ENCODE assay signal across 33 cellular contexts in genomic region chr7:83749495-83749894, GRCh38.
"Had no signal": no experiment of that assay in that cellular context is flagged by ENCODE, and none has a peak within 500 bp of the region (broad histone marks: within the 10 kb centered on the region; RNA-seq: fewer than 3 reads in every experiment).

No MANE protein-coding gene starts in this region.

- H3K9me3 Mint-ChIP-seq: activated CD4-positive, alpha-beta T cell treated with anti-CD3 and anti-CD28 coated beads, Interleukin-2, amount 10 ng/mL, durations not matched to agents 24 days and 14 days; activated naive CD4-positive, alpha-beta T cell treated with anti-CD3 and anti-CD28 coated beads, Interleukin-2, amount 50 U/mL, for 24 hours had no signal

- FAIRE-seq: colon had no signal

- H3K4me1 Mint-ChIP-seq: activated CD4-positive, alpha-beta T cell treated with anti-CD3 and anti-CD28 coated beads for 36 hours; activated CD4-positive, alpha-beta T cell treated with anti-CD3 and anti-CD28 coated beads, Interleukin-2, amount 10 ng/mL, durations not matched to agents 24 days and 14 days; activated CD8-positive, alpha-beta memory T cell treated with anti-CD3 and anti-CD28 coated beads, Interleukin-2, amount 10 ng/mL, durations not matched to agents 7 days and 5 days; activated naive CD4-positive, alpha-beta T cell treated with anti-CD3 and anti-CD28 coated beads, Interleukin-2, amount 50 U/mL, for 24 hours; activated naive CD8-positive, alpha-beta T cell treated with anti-CD3 and anti-CD28 coated beads, Interleukin-2, amount 10 ng/mL, durations not matched to agents 7 days and 5 days; brain had no signal

- H3K27ac Mint-ChIP-seq: activated CD4-positive, alpha-beta memory T cell treated with anti-CD3 and anti-CD28 coated beads for 36 hours; activated CD4-positive, alpha-beta T cell treated with anti-CD3 and anti-CD28 coated beads for 36 hours; activated CD4-positive, alpha-beta T cell treated with anti-CD3 and anti-CD28 coated beads, Interleukin-2, amount 10 ng/mL, durations not matched to agents 24 days and 14 days; activated CD8-positive, alpha-beta memory T cell treated with anti-CD3 and anti-CD28 coated beads, Interleukin-2, amount 10 ng/mL, durations not matched to agents 7 days and 5 days; activated CD8-positive, alpha-beta T cell treated with anti-CD3 and anti-CD28 coated beads, Interleukin-2, amount 10 ng/mL, durations not matched to agents 7 days and 5 days; activated naive CD4-positive, alpha-beta T cell treated with anti-CD3 and anti-CD28 coated beads, Interleukin-2, amount 50 U/mL, for 24 hours; activated naive CD8-positive, alpha-beta T cell treated with anti-CD3 and anti-CD28 coated beads, Interleukin-2, amount 10 ng/mL, durations not matched to agents 7 days and 5 days; activated T-helper 1 cell treated with anti-CD3 and anti-CD28 coated beads, Interleukin-12 subunit alpha, Interleukin-12 subunit beta, Interleukin-2, Interleukin-4 antibody, amounts not matched to agents 30 ng/mL and 10 ng/mL and 1 ng/mL, durations not matched to agents 14 hours and 24 hours and 36 hours; activated T-helper 2 cell treated with anti-CD3 and anti-CD28 coated beads, Interferon-gamma antibody, Interleukin-2, Interleukin-4, amounts not matched to agents 10 μg/mL and 5 μg/mL and 100 μg/mL, durations not matched to agents 14 hours and 24 hours and 36 hours; brain; effector memory CD8-positive, alpha-beta T cell had no signal

- H3K4me1 ChIP-seq: ascending aorta, breast epithelium, esophagus muscularis mucosa, foreskin keratinocyte, gastrocnemius medialis had no signal

- ATAC-seq: activated CD4-positive, alpha-beta T cell treated with anti-CD3 and anti-CD28 coated beads for 36 hours; activated CD8-positive, alpha-beta memory T cell treated with anti-CD3 and anti-CD28 coated beads, Interleukin-2, amount 10 ng/mL, durations not matched to agents 7 days and 5 days; activated CD8-positive, alpha-beta T cell treated with anti-CD3 and anti-CD28 coated beads, Interleukin-2, amount 10 ng/mL, durations not matched to agents 7 days and 5 days; effector memory CD8-positive, alpha-beta T cell; foreskin keratinocyte; gastrocnemius medialis had no signal

- DNase-seq: activated CD4-positive, alpha-beta memory T cell treated with anti-CD3 and anti-CD28 coated beads for 36 hours; activated CD4-positive, alpha-beta T cell treated with anti-CD3 and anti-CD28 coated beads for 36 hours; activated CD4-positive, alpha-beta T cell treated with anti-CD3 and anti-CD28 coated beads, Interleukin-2, amount 10 ng/mL, durations not matched to agents 24 days and 14 days; activated CD4-positive, CD25-positive, alpha-beta regulatory T cell; activated CD4-positive, CD25-positive, alpha-beta regulatory T cell treated with anti-CD3 and anti-CD28 coated beads, Interleukin-2, amount 50 U/mL, for 72 hours; activated CD8-positive, alpha-beta memory T cell treated with anti-CD3 and anti-CD28 coated beads, Interleukin-2, amount 10 ng/mL, durations not matched to agents 7 days and 5 days; activated CD8-positive, alpha-beta memory T cell treated with anti-CD3 and anti-CD28 coated beads, Interleukin-2, amount 50 U/mL, for 4 hours; activated CD8-positive, alpha-beta T cell treated with anti-CD3 and anti-CD28 coated beads, Interleukin-2, amount 10 ng/mL, durations not matched to agents 7 days and 5 days; activated gamma-delta T cell treated with Interleukin-2 at 50 U/mL for 16 hours; activated naive CD4-positive, alpha-beta T cell treated with Interleukin-2 at 50 U/mL for 16 hours; activated naive CD8-positive, alpha-beta T cell treated with anti-CD3 and anti-CD28 coated beads, Interleukin-2, amount 10 ng/mL, durations not matched to agents 7 days and 5 days; activated T-cell treated with anti-CD3 and anti-CD28 coated beads, Interleukin-2, amount 50 U/mL, for 1 hour; activated T-cell treated with anti-CD3 and anti-CD28 coated beads, Interleukin-2, amount 50 U/mL, for 48 hours; central memory CD4-positive, alpha-beta T cell; cerebellar nuclear complex; cortex of kidney; dermis blood vessel endothelial cell; effector CD4-positive, alpha-beta T cell; effector memory CD8-positive, alpha-beta T cell; erythroblast; foreskin keratinocyte; gastrocnemius medialis; glutamatergic neuron; T-helper 2 cell had no signal

- H3K36me3 ChIP-seq: ascending aorta, breast epithelium, cardiac muscle cell, esophagus muscularis mucosa, gastrocnemius medialis had no signal

- H3K9me3 ChIP-seq: ascending aorta, esophagus muscularis mucosa, gastrocnemius medialis had no signal

- H3K36me3 Mint-ChIP-seq: activated CD4-positive, alpha-beta memory T cell treated with anti-CD3 and anti-CD28 coated beads for 36 hours; activated CD8-positive, alpha-beta memory T cell treated with anti-CD3 and anti-CD28 coated beads, Interleukin-2, amount 10 ng/mL, durations not matched to agents 7 days and 5 days; activated naive CD4-positive, alpha-beta T cell treated with anti-CD3 and anti-CD28 coated beads, Interleukin-2, amount 50 U/mL, for 24 hours; activated naive CD8-positive, alpha-beta T cell treated with anti-CD3 and anti-CD28 coated beads, Interleukin-2, amount 10 ng/mL, durations not matched to agents 7 days and 5 days; brain had no signal

- H3K4me3 ChIP-seq: ascending aorta, breast epithelium, cardiac muscle cell, esophagus muscularis mucosa, gastrocnemius medialis had no signal

- H3K27me3 Mint-ChIP-seq: activated CD4-positive, alpha-beta memory T cell treated with anti-CD3 and anti-CD28 coated beads for 36 hours; activated CD4-positive, alpha-beta T cell treated with anti-CD3 and anti-CD28 coated beads for 36 hours; activated CD4-positive, alpha-beta T cell treated with anti-CD3 and anti-CD28 coated beads, Interleukin-2, amount 10 ng/mL, durations not matched to agents 24 days and 14 days; activated CD8-positive, alpha-beta memory T cell treated with anti-CD3 and anti-CD28 coated beads, Interleukin-2, amount 10 ng/mL, durations not matched to agents 7 days and 5 days; activated naive CD4-positive, alpha-beta T cell treated with anti-CD3 and anti-CD28 coated beads, Interleukin-2, amount 50 U/mL, for 24 hours; activated naive CD8-positive, alpha-beta T cell treated with anti-CD3 and anti-CD28 coated beads, Interleukin-2, amount 10 ng/mL, durations not matched to agents 7 days and 5 days; effector memory CD8-positive, alpha-beta T cell had no signal

- H3K27ac ChIP-seq: ascending aorta, breast epithelium, cardiac muscle cell, esophagus muscularis mucosa, foreskin keratinocyte, gastrocnemius medialis had no signal

- H3K4me3 Mint-ChIP-seq: activated CD4-positive, alpha-beta memory T cell treated with anti-CD3 and anti-CD28 coated beads for 36 hours; activated CD4-positive, alpha-beta T cell treated with anti-CD3 and anti-CD28 coated beads for 36 hours; activated CD4-positive, alpha-beta T cell treated with anti-CD3 and anti-CD28 coated beads, Interleukin-2, amount 10 ng/mL, durations not matched to agents 24 days and 14 days; activated CD8-positive, alpha-beta memory T cell treated with anti-CD3 and anti-CD28 coated beads, Interleukin-2, amount 10 ng/mL, durations not matched to agents 7 days and 5 days; activated CD8-positive, alpha-beta T cell treated with anti-CD3 and anti-CD28 coated beads, Interleukin-2, amount 10 ng/mL, durations not matched to agents 7 days and 5 days; activated naive CD4-positive, alpha-beta T cell treated with anti-CD3 and anti-CD28 coated beads, Interleukin-2, amount 50 U/mL, for 24 hours; activated naive CD8-positive, alpha-beta T cell treated with anti-CD3 and anti-CD28 coated beads, Interleukin-2, amount 10 ng/mL, durations not matched to agents 7 days and 5 days; activated T-helper 1 cell treated with anti-CD3 and anti-CD28 coated beads, Interleukin-12 subunit alpha, Interleukin-12 subunit beta, Interleukin-2, Interleukin-4 antibody, amounts not matched to agents 30 ng/mL and 10 ng/mL and 1 ng/mL, durations not matched to agents 14 hours and 24 hours and 36 hours; brain; effector memory CD8-positive, alpha-beta T cell had no signal

- H3K27me3 ChIP-seq: ascending aorta, breast epithelium, cardiac muscle cell, esophagus muscularis mucosa, foreskin keratinocyte, gastrocnemius medialis had no signal
